In genomic region chr4:8015512-8015911, GRCh38 we compare ENCODE assay signal across 10 cellular contexts.
A peak's percentile ranks its signal among the peaks of the same experiment; 100 is the strongest.
DNase-seq lines count a peak whose midpoint lies in the region; ATAC-seq and TF ChIP-seq lines count a peak whose summit lies in the region.
"Had no signal": no experiment of that assay in that cellular context is flagged by ENCODE, and none has a peak within 500 bp of the region (broad histone marks: within the 10 kb centered on the region; RNA-seq: fewer than 3 reads in every experiment).

No MANE protein-coding gene starts in this region.

- no peaks in the 10 kb centered on the region for H3K79me2 ChIP-seq in neural cell (replicated peaks; ENCODE audit: insufficient read depth, low read length)

- H3K9me3 ChIP-seq in neural cell (ENCODE audit: low read length): no peaks in the 10 kb centered on the region
- H3K9me3 ChIP-seq: mucosa of descending colon had no signal

- H3K4me2 ChIP-seq in neural cell (ENCODE audit: low read length): no peak overlapping the region

- peak; percentile 25 for DNase-seq in EL
- peak; percentile 6 to 17 for DNase-seq in Kasumi-1 (lab: John Stamatoyannopoulos, UW)
- peak; percentile 15 for DNase-seq in cerebellum (ENCODE audit: low spot score)
- DNase-seq in stimulated activated effector memory CD8-positive, alpha-beta T cell treated with anti-CD3 and anti-CD28 coated beads, Interleukin-12 subunit alpha, Interleukin-12 subunit beta, amount 100 ng/mL, for 72 hours (ENCODE audit: low spot score in 2 of 2): no peak
- no peak for DNase-seq in SK-N-DZ (ENCODE audit: low spot score)
- DNase-seq: effector CD4-positive, alpha-beta T cell; mucosa of descending colon had no signal

- H3F3A ChIP-seq in neural cell (ENCODE audit: insufficient read depth, low read length, poor library complexity, severe bottlenecking): peaks cover 6% of the 10 kb centered on the region

- H3K36me3 ChIP-seq in neural cell (ENCODE audit: insufficient read depth, low read length): no peaks in the 10 kb centered on the region

- TF ChIP-seq CTCF in neural cell (IDR thresholded peaks at IDR 0.05; ENCODE audit: poor library complexity, severe bottlenecking): peak; percentile 64

- H3K4me1 Mint-ChIP-seq in stimulated activated effector memory CD8-positive, alpha-beta T cell treated with anti-CD3 and anti-CD28 coated beads, Interleukin-12 subunit alpha, Interleukin-12 subunit beta, amount 100 ng/mL, for 72 hours: no peaks in the 10 kb centered on the region

- peak; percentile 62 for TF ChIP-seq RAD21 in neural cell (conservative IDR thresholded peaks at IDR 0.05)

- no peak overlapping the region for H2AFZ ChIP-seq in neural cell (ENCODE audit: low read depth, low read length)

- no peak for TF ChIP-seq EP300 in neural cell (conservative IDR thresholded peaks at IDR 0.05; ENCODE audit: poor library complexity, severe bottlenecking)

- no peak for ATAC-seq in stimulated activated effector memory CD8-positive, alpha-beta T cell treated with anti-CD3 and anti-CD28 coated beads, Interleukin-12 subunit alpha, Interleukin-12 subunit beta, amount 100 ng/mL, for 72 hours
- ATAC-seq in HG02798 (IDR thresholded peaks at IDR 0.05; ENCODE audit: poor library complexity, unreplicated experiment) (no peak), HG03457 (IDR thresholded peaks at IDR 0.05; ENCODE audit: unreplicated experiment) (no peak)
- ATAC-seq: mucosa of descending colon had no signal

- H3K4me3 ChIP-seq in neural cell (ENCODE audit: low read length): no peak overlapping the region
- H3K4me3 ChIP-seq: mucosa of descending colon had no signal

- no peaks in the 10 kb centered on the region for H3K9me3 Mint-ChIP-seq in stimulated activated effector memory CD8-positive, alpha-beta T cell treated with anti-CD3 and anti-CD28 coated beads, Interleukin-12 subunit alpha, Interleukin-12 subunit beta, amount 100 ng/mL, for 72 hours

- H3K27ac Mint-ChIP-seq in stimulated activated effector memory CD8-positive, alpha-beta T cell treated with anti-CD3 and anti-CD28 coated beads, Interleukin-12 subunit alpha, Interleukin-12 subunit beta, amount 100 ng/mL, for 72 hours: no peak overlapping the region

- H3K9ac ChIP-seq in neural cell (ENCODE audit: low read length): no peak overlapping the region

- H3K27me3 ChIP-seq in neural cell (ENCODE audit: insufficient read depth, low read depth, low read length): no peaks in the 10 kb centered on the region

- no peaks in the 10 kb centered on the region for H4K20me1 ChIP-seq in neural cell (ENCODE audit: insufficient read depth)

- H3K9me2 ChIP-seq in neural cell (ENCODE audit: insufficient read depth, low read length): no peaks in the 10 kb centered on the region

- no peak overlapping the region for H3K27ac ChIP-seq in neural cell (ENCODE audit: low read length)

- no peak overlapping the region for H3K4me3 Mint-ChIP-seq in stimulated activated effector memory CD8-positive, alpha-beta T cell treated with anti-CD3 and anti-CD28 coated beads, Interleukin-12 subunit alpha, Interleukin-12 subunit beta, amount 100 ng/mL, for 72 hours

- H3K36me3 Mint-ChIP-seq in stimulated activated effector memory CD8-positive, alpha-beta T cell treated with anti-CD3 and anti-CD28 coated beads, Interleukin-12 subunit alpha, Interleukin-12 subunit beta, amount 100 ng/mL, for 72 hours: no peaks in the 10 kb centered on the region

TF ChIP-seq in neural cell, 6 proteins besides CTCF, POLR2A, EP300 and RAD21:
- TF ChIP-seq SMC3 (conservative IDR thresholded peaks at IDR 0.05; ENCODE audit: poor library complexity): peak; percentile 66
- no peak for TF ChIP-seq POLR2AphosphoS5 (IDR thresholded peaks at IDR 0.05)
- TF ChIP-seq EZH2 (IDR thresholded peaks at IDR 0.05; ENCODE audit: borderline replicate concordance, insufficient read depth, low read length, poor library complexity, severe bottlenecking): no peak
- TF ChIP-seq MXI1 (conservative IDR thresholded peaks at IDR 0.05; ENCODE audit: poor library complexity, severe bottlenecking): no peak

Comparison
In these comparisons a context has a peak if more than half of its experiments do, and no peak if none do; other contexts are left out.
1. DNase-seq: peak in EL (single experiment), Kasumi-1 (2 of 2) and cerebellum (single experiment); none in stimulated activated effector memory CD8-positive, alpha-beta T cell treated with anti-CD3 and anti-CD28 coated beads, Interleukin-12 subunit alpha, Interleukin-12 subunit beta, amount 100 ng/mL, for 72 hours (0 of 2) and SK-N-DZ (single experiment).